ENCODE assay signal across 8 cellular contexts in the genomic region with DNA sequence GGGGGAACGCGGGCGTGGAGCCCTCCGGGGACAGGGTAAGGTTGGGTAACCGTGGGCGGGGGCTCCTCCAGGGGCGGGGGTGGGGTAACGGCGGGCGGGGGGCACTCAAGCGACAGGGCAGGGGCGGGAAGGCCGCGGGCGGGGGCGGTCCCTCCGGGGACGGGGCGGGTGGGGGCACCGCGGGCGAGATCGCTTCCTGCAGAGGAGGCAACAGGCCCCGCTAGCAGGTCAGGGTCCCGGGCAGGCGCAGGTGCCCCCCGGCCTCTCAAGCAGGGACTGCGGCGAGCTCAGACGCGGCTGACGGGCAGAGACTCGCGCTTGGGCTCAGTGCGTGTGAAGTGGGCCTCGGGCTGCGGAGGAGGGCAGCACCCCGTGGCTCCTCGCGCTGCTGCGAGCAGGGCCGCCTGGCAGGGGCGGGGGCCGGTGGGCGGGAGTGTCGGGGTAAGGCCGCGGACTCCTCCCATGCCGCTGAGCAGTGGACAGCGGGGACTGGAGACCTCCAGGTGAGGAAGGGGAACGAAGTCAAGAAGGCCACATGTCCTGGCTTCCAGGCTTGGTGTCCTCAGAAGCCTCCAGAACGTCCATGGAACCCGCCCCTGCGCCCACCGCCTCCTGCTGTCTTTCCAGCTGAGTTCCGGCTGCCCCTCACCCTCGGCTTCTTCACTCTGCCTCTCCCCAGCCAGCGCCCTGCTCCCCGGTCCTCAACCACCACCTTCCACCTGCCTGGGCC. TPM values are rescaled to one million over a fixed set of nuclear protein-coding genes. Genes with fewer than 3 reads are reported as not detected.
DNase-seq lines count a peak whose midpoint lies in the region; ATAC-seq and TF ChIP-seq lines count a peak whose summit lies in the region.

No MANE protein-coding gene starts in this region.

- H3K4me3 ChIP-seq in GM06990 (replicated peaks; ENCODE audit: low read depth, low read length), result peak overlapping the region; percentile 77
- H3K4me3 ChIP-seq in epithelial cell of esophagus (ENCODE audit: low read length), result peak overlapping the region; percentile 70
- H3K4me3 ChIP-seq in mucosa of rectum (ENCODE audit: low read length in 2 of 2), result peak overlapping the region; percentile 79 to 85

- peak overlapping the region; percentile 88 to 94 for H3K27ac ChIP-seq in mucosa of rectum (ENCODE audit: low read depth in 2 of 2, low read length in 2 of 2)

- H3K9me3 Mint-ChIP-seq in activated CD8-positive, alpha-beta T cell treated with anti-CD3 and anti-CD28 coated beads, Interleukin-2, amount 10 ng/mL, durations not matched to agents 7 days and 5 days (ENCODE audit: insufficient read depth), result no peaks in the 10 kb centered on the region

- H3K4me1 Mint-ChIP-seq in activated CD8-positive, alpha-beta T cell treated with anti-CD3 and anti-CD28 coated beads, Interleukin-2, amount 10 ng/mL, durations not matched to agents 7 days and 5 days (ENCODE audit: low read depth), result peaks cover 53% of the 10 kb centered on the region

- no peak for TF ChIP-seq CTCF in GM06990 (IDR thresholded peaks at IDR 0.05; ENCODE audit: insufficient read depth, low read length, poor library complexity, severe bottlenecking)
- TF ChIP-seq CTCF in epithelial cell of esophagus (IDR thresholded peaks at IDR 0.05; ENCODE audit: insufficient read depth, low read depth, low read length, missing control alignments), result no peak

- peaks cover 3% of the 10 kb centered on the region for H3K27me3 Mint-ChIP-seq in activated CD8-positive, alpha-beta T cell treated with anti-CD3 and anti-CD28 coated beads, Interleukin-2, amount 10 ng/mL, durations not matched to agents 7 days and 5 days (ENCODE audit: low read depth)

- POLR2A ChIA-PET in activated CD8-positive, alpha-beta T cell treated with anti-CD3 and anti-CD28 coated beads, Interleukin-2, amount 10 ng/mL, durations not matched to agents 7 days and 5 days (lab: Charles Lee), result interaction anchor here (0.9 to 1.5 kb wide), 4 partner anchors 9 to 112 kb away, joined by 3 to 5 read pairs (median 4); no protein-coding TSS in a partner anchor

- ATAC-seq in HG02763 (IDR thresholded peaks at IDR 0.05; ENCODE audit: unreplicated experiment) (peak; percentile 2), GM18519 (IDR thresholded peaks at IDR 0.05; ENCODE audit: low FRiP score, unreplicated experiment) (no peak)
- ATAC-seq in activated CD8-positive, alpha-beta T cell treated with anti-CD3 and anti-CD28 coated beads, Interleukin-2, amount 10 ng/mL, durations not matched to agents 7 days and 5 days, result peak; percentile 57

- H3K27ac Mint-ChIP-seq in activated CD8-positive, alpha-beta T cell treated with anti-CD3 and anti-CD28 coated beads, Interleukin-2, amount 10 ng/mL, durations not matched to agents 7 days and 5 days, result peak overlapping the region; percentile 87

- peak; percentile 69 for DNase-seq in GM06990 (ENCODE audit: extremely low read depth, insufficient read length)
- peak; percentile 24 to 83 for DNase-seq in NCI-H526 (lab: John Stamatoyannopoulos, UW)
- peak; percentile 81 for DNase-seq in activated CD8-positive, alpha-beta T cell treated with anti-CD3 and anti-CD28 coated beads, Interleukin-2, amount 10 ng/mL, durations not matched to agents 7 days and 5 days
- DNase-seq in epithelial cell of esophagus (ENCODE audit: low read depth), result peak; percentile 41
- peak; percentile 57 to 65 for DNase-seq in stimulated activated CD8-positive, alpha-beta memory T cell treated with anti-CD3 and anti-CD28 coated beads, Interleukin-7, amount 100 ng/mL, for 1 hour (ENCODE audit: low read depth in 2 of 2)

- peaks cover 55% of the 10 kb centered on the region in 2 donors for H3K4me1 ChIP-seq in mucosa of rectum (ENCODE audit: control insufficient read depth in 2 of 2, insufficient read depth in 2 of 2, low read length in 2 of 2)

- H3K36me3 ChIP-seq in GM06990 (ENCODE audit: control insufficient read depth, insufficient read depth, low read length), result no peaks in the 10 kb centered on the region
- no peaks in the 10 kb centered on the region for H3K36me3 ChIP-seq in mucosa of rectum (ENCODE audit: control insufficient read depth in 2 of 2, insufficient read depth in 2 of 2, low read length in 2 of 2)

- H3K27me3 ChIP-seq in GM06990 (replicated peaks; ENCODE audit: control insufficient read depth, insufficient read depth, low read length) (no peaks in the 10 kb centered on the region), mucosa of rectum (ENCODE audit: control insufficient read depth in 2 of 2, insufficient read depth in 2 of 2, low read length in 2 of 2) (peaks cover 0 to 2% of the 10 kb centered on the region in 2 donors)

- peaks cover 17% of the 10 kb centered on the region for H3K36me3 Mint-ChIP-seq in activated CD8-positive, alpha-beta T cell treated with anti-CD3 and anti-CD28 coated beads, Interleukin-2, amount 10 ng/mL, durations not matched to agents 7 days and 5 days (ENCODE audit: low read depth)

- peak overlapping the region; percentile 73 to 94 for H3K9ac ChIP-seq in mucosa of rectum (ENCODE audit: low read depth in 1 of 2, low read length in 2 of 2)

- H3K4me3 Mint-ChIP-seq in activated CD8-positive, alpha-beta T cell treated with anti-CD3 and anti-CD28 coated beads, Interleukin-2, amount 10 ng/mL, durations not matched to agents 7 days and 5 days, result peak overlapping the region; percentile 90

- CTCF ChIA-PET in activated CD8-positive, alpha-beta T cell treated with anti-CD3 and anti-CD28 coated beads, Interleukin-2, amount 10 ng/mL, durations not matched to agents 7 days and 5 days (lab: Charles Lee), result interaction anchor here (1.1 to 1.9 kb wide), 2 partner anchors 14 to 17 kb away, joined by 8 to 13 read pairs; no protein-coding TSS in a partner anchor

- no peaks in the 10 kb centered on the region for H3K9me3 ChIP-seq in mucosa of rectum (ENCODE audit: control insufficient read depth in 2 of 2, low read length in 2 of 2)

RNA-seq across cellular contexts. Expression of a gene that starts 0.6 kb away (rescaled TPM):
- total RNA-seq in activated CD8-positive, alpha-beta T cell treated with anti-CD3 and anti-CD28 coated beads, Interleukin-2, amount 10 ng/mL, durations not matched to agents 7 days and 5 days, result 100 to 1,000 TPM; 398 TPM

RNA-seq across cellular contexts. Expression of a gene that starts 23.5 kb away (rescaled TPM):
- total RNA-seq in activated CD8-positive, alpha-beta T cell treated with anti-CD3 and anti-CD28 coated beads, Interleukin-2, amount 10 ng/mL, durations not matched to agents 7 days and 5 days, result under 1 TPM; 0.21 to 0.42 TPM

RNA-seq across cellular contexts. Expression of a gene that starts 27.6 kb away (rescaled TPM):
- total RNA-seq in activated CD8-positive, alpha-beta T cell treated with anti-CD3 and anti-CD28 coated beads, Interleukin-2, amount 10 ng/mL, durations not matched to agents 7 days and 5 days, result under 1 TPM in 1 of 2 experiments, not detected in 1; 0.70 TPM
